30 cellular contexts compared by ENCODE assay signal in genomic region chr20:43323592-43323991, GRCh38.
"Had no signal": no experiment of that assay in that cellular context is flagged by ENCODE, and none has a peak within 500 bp of the region (broad histone marks: within the 10 kb centered on the region; RNA-seq: fewer than 3 reads in every experiment).

No MANE protein-coding gene starts in this region.

- ATAC-seq: activated CD8-positive, alpha-beta T cell treated with anti-CD3 and anti-CD28 coated beads for 36 hours; activated T-cell treated with anti-CD3 and anti-CD28 coated beads, Interleukin-2, amount 50 U/mL, for 72 hours; activated T-helper 17 cell treated with anti-CD3 and anti-CD28 coated beads, Interleukin-2, amount 50 U/mL, for 72 hours; PC-3; Right ventricle myocardium inferior had no signal

- H3K9me3 Mint-ChIP-seq: activated CD4-positive, alpha-beta T cell treated with anti-CD3 and anti-CD28 coated beads, Interleukin-2, amount 10 ng/mL, durations not matched to agents 24 days and 14 days; activated CD8-positive, alpha-beta T cell treated with anti-CD3 and anti-CD28 coated beads for 36 hours; activated naive CD8-positive, alpha-beta T cell treated with anti-CD3 and anti-CD28 coated beads for 36 hours had no signal

- H3K4me1 Mint-ChIP-seq: activated CD4-positive, alpha-beta T cell treated with anti-CD3 and anti-CD28 coated beads, Interleukin-2, amount 10 ng/mL, durations not matched to agents 24 days and 14 days; activated naive CD8-positive, alpha-beta T cell treated with anti-CD3 and anti-CD28 coated beads for 36 hours; activated T-helper 17 cell treated with anti-CD3 and anti-CD28 coated beads, Interleukin-2, amount 50 U/mL, for 72 hours had no signal

- H3K27ac ChIP-seq: brain microvascular endothelial cell, Peyer's patch, VCaP had no signal

- H3K27me3 ChIP-seq: brain microvascular endothelial cell, Peyer's patch had no signal

- H3K9me3 ChIP-seq: Peyer's patch had no signal

- DNase-seq: activated CD4-positive, alpha-beta T cell treated with anti-CD3 and anti-CD28 coated beads, Interleukin-2, amount 10 ng/mL, durations not matched to agents 24 days and 14 days; activated CD4-positive, alpha-beta T cell treated with anti-CD3 and anti-CD28 coated beads, Interleukin-2, amount 50 U/mL, for 4 hours; activated CD8-positive, alpha-beta T cell treated with anti-CD3 and anti-CD28 coated beads for 36 hours; activated effector memory CD4-positive, alpha-beta T cell treated with anti-CD3 and anti-CD28 coated beads, Interleukin-2, amount 50 U/mL, for 16 hours; activated naive CD4-positive, alpha-beta T cell; activated naive CD4-positive, alpha-beta T cell treated with anti-CD3 and anti-CD28 coated beads, Interleukin-2, amount 50 U/mL, for 16 hours; activated naive CD8-positive, alpha-beta T cell treated with anti-CD3 and anti-CD28 coated beads for 36 hours; activated T-cell treated with anti-CD3 and anti-CD28 coated beads, Interleukin-2, amount 50 U/mL, for 1 hour; activated T-cell treated with anti-CD3 and anti-CD28 coated beads, Interleukin-2, amount 50 U/mL, for 72 hours; amniotic stem cell; aorta; brain microvascular endothelial cell; central memory CD4-positive, alpha-beta T cell; Karpas-422; NCI-H1048; NCI-H1436; NCI-H1694; NCI-H1930; NCI-H2081 treated with DMSO at 0.1 percent for 48 hours; NCI-H446 treated with DMSO at 0.1 percent for 48 hours; NCI-H524 treated with DMSO at 0.1 percent for 48 hours; PC-3; Peyer's patch; SW 1271; T-helper 1 cell; T-helper 2 cell; T-helper 9 cell had no signal

- H3K4me3 Mint-ChIP-seq: activated CD4-positive, alpha-beta T cell treated with anti-CD3 and anti-CD28 coated beads, Interleukin-2, amount 10 ng/mL, durations not matched to agents 24 days and 14 days; activated CD8-positive, alpha-beta T cell treated with anti-CD3 and anti-CD28 coated beads for 36 hours; activated naive CD8-positive, alpha-beta T cell treated with anti-CD3 and anti-CD28 coated beads for 36 hours; activated T-cell treated with anti-CD3 and anti-CD28 coated beads, Interleukin-2, amount 50 U/mL, for 72 hours; activated T-helper 17 cell treated with anti-CD3 and anti-CD28 coated beads, Interleukin-2, amount 50 U/mL, for 72 hours had no signal

- H3K27me3 Mint-ChIP-seq: activated CD4-positive, alpha-beta T cell treated with anti-CD3 and anti-CD28 coated beads, Interleukin-2, amount 10 ng/mL, durations not matched to agents 24 days and 14 days had no signal

- H3K4me3 ChIP-seq: Peyer's patch had no signal

- H3K4me1 ChIP-seq: Peyer's patch had no signal

- H3K27ac Mint-ChIP-seq: activated CD4-positive, alpha-beta T cell treated with anti-CD3 and anti-CD28 coated beads, Interleukin-2, amount 10 ng/mL, durations not matched to agents 24 days and 14 days; activated CD8-positive, alpha-beta T cell treated with anti-CD3 and anti-CD28 coated beads for 36 hours; activated naive CD8-positive, alpha-beta T cell treated with anti-CD3 and anti-CD28 coated beads for 36 hours; activated T-cell treated with anti-CD3 and anti-CD28 coated beads, Interleukin-2, amount 50 U/mL, for 72 hours; activated T-helper 17 cell treated with anti-CD3 and anti-CD28 coated beads, Interleukin-2, amount 50 U/mL, for 72 hours had no signal

- H3K36me3 ChIP-seq: brain microvascular endothelial cell, Peyer's patch had no signal

- H3K36me3 Mint-ChIP-seq: activated naive CD8-positive, alpha-beta T cell treated with anti-CD3 and anti-CD28 coated beads for 36 hours had no signal
